Comparison of ENCODE assay signal across 8 cellular contexts in the genomic region with DNA sequence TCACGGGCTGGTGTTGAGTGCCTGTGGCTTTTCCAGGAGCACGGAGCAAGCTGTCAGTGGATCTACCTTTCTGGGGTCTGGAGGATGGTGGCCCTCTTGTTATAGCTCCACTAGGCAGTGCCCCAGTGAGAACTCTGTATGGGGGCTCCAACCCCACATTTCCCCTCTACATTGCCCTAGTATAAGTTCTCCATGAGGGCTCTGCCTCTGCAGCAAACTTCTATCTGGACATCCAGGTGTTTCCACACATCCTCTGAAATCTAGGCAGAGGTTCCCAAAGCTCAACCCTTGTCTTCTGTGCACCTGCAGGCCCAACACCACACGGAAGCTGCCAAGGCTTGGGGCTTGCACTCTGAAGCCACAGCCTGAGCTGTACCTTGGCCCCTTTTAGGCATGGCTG.
"Had no signal": no experiment of that assay in that cellular context is flagged by ENCODE, and none has a peak within 500 bp of the region (broad histone marks: within the 10 kb centered on the region; RNA-seq: fewer than 3 reads in every experiment).

No MANE protein-coding gene starts in this region.

- FAIRE-seq: HepG2, HTR-8/SVneo, K562 had no signal

- H3K27ac ChIP-seq: HL-60 had no signal

- H3K36me3 Mint-ChIP-seq: IgD-negative memory B cell had no signal

- ATAC-seq: HepG2, K562 had no signal

- DNase-seq: IMR-90, KBM-7, KG1 had no signal

- H3K4me3 Mint-ChIP-seq: IgD-negative memory B cell had no signal

- H3K27me3 Mint-ChIP-seq: IgD-negative memory B cell had no signal

- H3K4me3 ChIP-seq: K562 had no signal
